ENCODE assay signal across 25 cellular contexts in genomic region chr13:30972888-30973377, GRCh38. TPM values are rescaled to one million over a fixed set of nuclear protein-coding genes. Genes with fewer than 3 reads are reported as not detected.
DNase-seq lines count a peak whose midpoint lies in the region; ATAC-seq and TF ChIP-seq lines count a peak whose summit lies in the region.
"Had no signal": no experiment of that assay in that cellular context is flagged by ENCODE, and none has a peak within 500 bp of the region (broad histone marks: within the 10 kb centered on the region; RNA-seq: fewer than 3 reads in every experiment).

No MANE protein-coding gene starts in this region.

- no peaks in the 10 kb centered on the region for H3K27me3 Mint-ChIP-seq in GM23338 (ENCODE audit: insufficient read depth, low read depth, poor library complexity)
- peaks cover 9 to 60% of the 10 kb centered on the region in 2 donors for H3K27me3 Mint-ChIP-seq in CD8-positive, alpha-beta memory T cell

- no peak overlapping the region for H3K27ac ChIP-seq in GM23248
- H3K27ac ChIP-seq in lung (ENCODE audit: low read depth in 1 of 2, low read length in 1 of 2) = no peak overlapping the region
- no peak overlapping the region for H3K27ac ChIP-seq in GM23338 (ENCODE audit: low read depth)
- no peak overlapping the region for H3K27ac ChIP-seq in CD8-positive, alpha-beta memory T cell (ENCODE audit: low read depth, low read length)
- H3K27ac ChIP-seq: ascending aorta, SJCRH30 had no signal

- in situ Hi-C loops in GM23248 (cut with MboI) (no loop called here), astrocyte of the spinal cord (cut with HindIII; ENCODE audit: low sequenced_read_pairs) (no loop called here)

- 0 to 12% methylated on average over 1 of the region's 1 CpG for WGBS in GM23248 (ENCODE audit: low coverage in 1 of 2, low lambda C conversion rate in 2 of 2, missing lambda C conversion rate in 2 of 2), 2 experiments
- 11 to 28% methylated on average over 1 of the region's 1 CpG for WGBS in lung, 2 donors

- H3K79me2 ChIP-seq in GM23248 (ENCODE audit: insufficient read depth) = no peaks in the 10 kb centered on the region
- H3K79me2 ChIP-seq in GM23338 (replicated peaks; ENCODE audit: insufficient read depth) = no peaks in the 10 kb centered on the region

- H3K4me2 ChIP-seq in GM23248 (ENCODE audit: unreplicated experiment) = no peak overlapping the region
- H3K4me2 ChIP-seq in GM23338 = no peak overlapping the region

- H3K4me1 Mint-ChIP-seq in GM23338 = 0 out of 3 replicates have a peak, but pooled peaks cover 4% of the 10 kb centered on the region
- H3K4me1 Mint-ChIP-seq in CD8-positive, alpha-beta memory T cell = no peaks in the 10 kb centered on the region
- H3K4me1 Mint-ChIP-seq: endodermal cell had no signal

- POLR2A ChIA-PET in CD8-positive, alpha-beta memory T cell (lab: Charles Lee) = no interaction called here

- peaks cover 5% of the 10 kb centered on the region; the same call in 2 of the 3 replicates for H3K9me3 Mint-ChIP-seq in GM23338
- no peaks in the 10 kb centered on the region for H3K9me3 Mint-ChIP-seq in CD8-positive, alpha-beta memory T cell
- H3K9me3 Mint-ChIP-seq: activated naive CD4-positive, alpha-beta T cell treated with anti-CD3 and anti-CD28 coated beads for 36 hours; CD8-positive, alpha-beta T cell; natural killer cell treated with Interleukin-12 subunit alpha and Interleukin-12 subunit beta and Interleukin-15 and Interleukin-18, amount 100 ng/mL, for 72 hours had no signal

- peaks cover 41% of the 10 kb centered on the region for H3K4me1 ChIP-seq in GM23248 (ENCODE audit: insufficient read depth)
- H3K4me1 ChIP-seq in lung (ENCODE audit: control insufficient read depth in 2 of 2, insufficient read depth in 2 of 2, low read length in 2 of 2) = no peaks in the 10 kb centered on the region
- H3K4me1 ChIP-seq in GM23338 (ENCODE audit: insufficient read depth) = no peaks in the 10 kb centered on the region
- H3K4me1 ChIP-seq in CD8-positive, alpha-beta memory T cell (ENCODE audit: insufficient read depth, low read length) = no peaks in the 10 kb centered on the region

- no peak overlapping the region for H3K27ac Mint-ChIP-seq in GM23338
- no peak overlapping the region for H3K27ac Mint-ChIP-seq in CD8-positive, alpha-beta memory T cell
- H3K27ac Mint-ChIP-seq: activated naive CD4-positive, alpha-beta T cell treated with anti-CD3 and anti-CD28 coated beads for 36 hours; CD8-positive, alpha-beta T cell; endodermal cell; natural killer cell treated with Interleukin-12 subunit alpha and Interleukin-12 subunit beta and Interleukin-15 and Interleukin-18, amount 100 ng/mL, for 72 hours had no signal

- peak; percentile 36 for DNase-seq in AG09319 (ENCODE audit: extremely low read depth, low read depth)
- DNase-seq in GM23248 = peak; percentile 35
- DNase-seq in astrocyte of the spinal cord (ENCODE audit: low read depth, low spot score) = peak; percentile 54
- DNase-seq in lung (ENCODE audit: low spot score) = peak; percentile 46
- no peak for DNase-seq in HUDEP-2 (lab: John Stamatoyannopoulos, UW; ENCODE audit: unreplicated experiment in 76 of 76)
- DNase-seq in GM23338 (ENCODE audit: low spot score) = no peak
- no peak for DNase-seq in CD8-positive, alpha-beta memory T cell
- DNase-seq: ACHN; activated CD4-positive, alpha-beta T cell treated with anti-CD3 and anti-CD28 coated beads, Interleukin-2, amount 50 U/mL, for 48 hours; activated naive CD4-positive, alpha-beta T cell treated with anti-CD3 and anti-CD28 coated beads for 36 hours; activated T-cell treated with anti-CD3 and anti-CD28 coated beads, Interleukin-2, amount 50 U/mL, for 1 hour; CD8-positive, alpha-beta T cell; EL; endodermal cell; mesendoderm; NCI-H82; posterior cingulate gyrus; SJCRH30; stimulated activated CD4-positive, alpha-beta T cell treated with anti-CD3 and anti-CD28 coated beads, Interleukin-2, amount 100 ng/mL, for 48 hours had no signal

- no peak overlapping the region for H2AFZ ChIP-seq in GM23248
- H2AFZ ChIP-seq in GM23338 = no peak overlapping the region

- TF ChIP-seq CTCF in AG09319 (IDR thresholded peaks at IDR 0.05; ENCODE audit: low read depth, low read length) (no peak), astrocyte of the spinal cord (IDR thresholded peaks at IDR 0.05; ENCODE audit: low read depth, low read length) (no peak), lung (IDR thresholded peaks at IDR 0.05; ENCODE audit: control extremely low read depth, extremely low read depth) (no peak), GM23338 (conservative IDR thresholded peaks at IDR 0.05; ENCODE audit: low read depth in 2 of 2) (no peak)

- H3K4me3 ChIP-seq in GM23248 (no peak overlapping the region), astrocyte of the spinal cord (ENCODE audit: low read depth, low read length) (no peak overlapping the region), lung (no peak overlapping the region), GM23338 (no peak overlapping the region)
- no peak overlapping the region for H3K4me3 ChIP-seq in CD8-positive, alpha-beta memory T cell (ENCODE audit: low read length)
- H3K4me3 ChIP-seq: ascending aorta, SJCRH30 had no signal

- H3F3A ChIP-seq in GM23248 (ENCODE audit: insufficient read depth) = peaks cover 20% of the 10 kb centered on the region
- H3F3A ChIP-seq in GM23338 (replicated peaks; ENCODE audit: low read depth) = no peaks in the 10 kb centered on the region

- no peak for ATAC-seq in lung (ENCODE audit: insufficient read depth, low FRiP score)
- ATAC-seq in GM23338 = no peak
- no peak for ATAC-seq in GM21825 (IDR thresholded peaks at IDR 0.05; ENCODE audit: unreplicated experiment)
- ATAC-seq: CD8-positive, alpha-beta T cell; natural killer cell treated with Interleukin-12 subunit alpha and Interleukin-12 subunit beta and Interleukin-15 and Interleukin-18, amount 100 ng/mL, for 72 hours had no signal

- no peaks in the 10 kb centered on the region for H4K20me1 ChIP-seq in GM23248 (ENCODE audit: insufficient read depth)
- H4K20me1 ChIP-seq in GM23338 (replicated peaks; ENCODE audit: insufficient read depth) = no peaks in the 10 kb centered on the region

- H3K9ac ChIP-seq in GM23248 = no peak overlapping the region

- no peaks in the 10 kb centered on the region for H3K9me3 ChIP-seq in GM23248 (ENCODE audit: low read depth)
- no peaks in the 10 kb centered on the region for H3K9me3 ChIP-seq in lung (ENCODE audit: control insufficient read depth in 2 of 2, insufficient read depth in 1 of 2, low read length in 1 of 2)
- no peaks in the 10 kb centered on the region for H3K9me3 ChIP-seq in CD8-positive, alpha-beta memory T cell (ENCODE audit: low read length)
- H3K9me3 ChIP-seq: ascending aorta, SJCRH30 had no signal

- 0 out of 3 replicates have a peak, but pooled peaks cover 2% of the 10 kb centered on the region for H3K36me3 Mint-ChIP-seq in GM23338 (ENCODE audit: low read depth)
- H3K36me3 Mint-ChIP-seq in CD8-positive, alpha-beta memory T cell = no peaks in the 10 kb centered on the region
- H3K36me3 Mint-ChIP-seq: CD8-positive, alpha-beta T cell; natural killer cell treated with Interleukin-12 subunit alpha and Interleukin-12 subunit beta and Interleukin-15 and Interleukin-18, amount 100 ng/mL, for 72 hours had no signal

- H3K4me3 Mint-ChIP-seq in GM23338 = no peak overlapping the region
- no peak overlapping the region for H3K4me3 Mint-ChIP-seq in CD8-positive, alpha-beta memory T cell
- H3K4me3 Mint-ChIP-seq: activated naive CD4-positive, alpha-beta T cell treated with anti-CD3 and anti-CD28 coated beads for 36 hours; CD8-positive, alpha-beta T cell; endodermal cell; natural killer cell treated with Interleukin-12 subunit alpha and Interleukin-12 subunit beta and Interleukin-15 and Interleukin-18, amount 100 ng/mL, for 72 hours had no signal

- CTCF ChIA-PET in CD8-positive, alpha-beta memory T cell (lab: Charles Lee) = interaction anchor here (1.0 kb wide), 1 partner anchor 10 kb away, joined by 3 read pairs; no protein-coding TSS in a partner anchor

- H3K9me2 ChIP-seq in GM23248 (ENCODE audit: insufficient read depth) (no peaks in the 10 kb centered on the region), GM23338 (ENCODE audit: insufficient read depth) (no peaks in the 10 kb centered on the region)

- H3K27me3 ChIP-seq in GM23248 (replicated peaks; ENCODE audit: insufficient read depth) = no peaks in the 10 kb centered on the region
- no peaks in the 10 kb centered on the region for H3K27me3 ChIP-seq in lung (ENCODE audit: control insufficient read depth, insufficient read depth)
- no peaks in the 10 kb centered on the region for H3K27me3 ChIP-seq in GM23338 (ENCODE audit: insufficient read depth)
- no peaks in the 10 kb centered on the region for H3K27me3 ChIP-seq in CD8-positive, alpha-beta memory T cell (ENCODE audit: insufficient read depth, low read length, poor library complexity, severe bottlenecking)
- H3K27me3 ChIP-seq: ascending aorta, SJCRH30 had no signal

- H3K36me3 ChIP-seq in GM23248 (ENCODE audit: low read depth) = no peaks in the 10 kb centered on the region
- no peaks in the 10 kb centered on the region for H3K36me3 ChIP-seq in lung (ENCODE audit: control insufficient read depth in 2 of 2, insufficient read depth in 2 of 2, low read length in 2 of 2)
- no peaks in the 10 kb centered on the region for H3K36me3 ChIP-seq in GM23338 (ENCODE audit: insufficient read depth)
- no peaks in the 10 kb centered on the region for H3K36me3 ChIP-seq in CD8-positive, alpha-beta memory T cell (ENCODE audit: insufficient read depth, low read length)
- H3K36me3 ChIP-seq: ascending aorta, SJCRH30 had no signal

TF ChIP-seq in GM23338, 12 proteins besides CTCF, POLR2A, EP300 and RAD21:
- TF ChIP-seq ZNF114 (CRISPR knock-in tag; IDR thresholded peaks at IDR 0.05) (no peak), ZNF331 (CRISPR knock-in tag; IDR thresholded peaks at IDR 0.05; ENCODE audit: low read depth) (no peak), NANOG (IDR thresholded peaks at IDR 0.05; ENCODE audit: borderline replicate concordance) (no peak), POLR2AphosphoS5 (IDR thresholded peaks at IDR 0.05; ENCODE audit: low read depth) (no peak)

RNA-seq across cellular contexts. Expression of gene TEX26, which starts 40.5 kb away (rescaled TPM):
- total RNA-seq in GM23248 (2014; rRNA removed; shearing (Covaris generic)) = 0.22 TPM in 1 of 2 replicates, not detected in the other
- polyA plus RNA-seq in GM23248 (2016; fragmentation: Nextera tagmentation; extraction: Ambion mirVana) = not detected in 2 replicates
- 1 to 10 TPM in 1 of 2 donors, not detected in 1; 6.2 TPM for total RNA-seq in lung
- polyA plus RNA-seq in lung = 1 to 10 TPM in 1 of 2 donors, under 1 TPM in 1; 0.67 to 2.5 TPM
- not detected in 2 replicates for total RNA-seq in GM23338 (2014; rRNA removed; shearing (Covaris generic))
- not detected in 2 replicates for polyA plus RNA-seq in GM23338 (2016; fragmentation: Nextera tagmentation; extraction: Ambion mirVana)
- not detected for total RNA-seq in CD8-positive, alpha-beta memory T cell
- polyA plus RNA-seq in CD8-positive, alpha-beta memory T cell = not detected
- total RNA-seq: activated naive CD4-positive, alpha-beta T cell treated with anti-CD3 and anti-CD28 coated beads for 36 hours; ascending aorta; CD8-positive, alpha-beta T cell; endodermal cell; kidney epithelial cell; natural killer cell treated with Interleukin-12 subunit alpha and Interleukin-12 subunit beta and Interleukin-15 and Interleukin-18, amount 100 ng/mL, for 72 hours; SJCRH30; skeletal muscle tissue; T-helper 2 cell treated with Interferon-gamma antibody and Interleukin-4, amounts not matched to agents 100 ng/mL and 5 ng/mL, for 36 hours had no signal

Comparison
In these comparisons a context has a peak if more than half of its experiments do, and no peak if none do; other contexts are left out.
1. DNase-seq: peak in AG09319 (single experiment), GM23248 (single experiment), astrocyte of the spinal cord (single experiment) and lung (single experiment); none in HUDEP-2 (0 of 76), GM23338 (single experiment) and CD8-positive, alpha-beta memory T cell (0 of 5).